Comparison of ENCODE assay signal across 12 cellular contexts in the genomic region with DNA sequence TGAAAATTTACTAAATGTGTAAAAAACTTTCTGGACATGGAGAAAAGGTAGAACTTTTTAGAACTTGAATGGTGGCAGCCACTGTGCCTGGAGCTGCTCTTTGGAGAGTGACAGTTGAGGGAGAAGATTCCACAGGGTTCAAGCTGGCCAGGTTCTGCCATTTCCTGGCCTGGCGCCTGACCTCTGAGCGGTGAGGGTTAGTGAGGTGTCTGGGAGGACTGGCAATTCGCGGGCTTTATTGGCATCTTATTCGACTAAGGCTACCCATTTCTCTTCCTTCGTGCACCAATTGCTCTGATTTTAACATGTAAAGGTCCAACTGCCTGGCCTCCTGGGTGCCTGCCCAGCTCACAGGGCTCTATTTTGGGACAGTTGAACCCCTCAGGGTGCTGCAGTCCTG. TPM values are rescaled to one million over a fixed set of nuclear protein-coding genes. Genes with fewer than 3 reads are reported as not detected.
DNase-seq lines count a peak whose midpoint lies in the region; ATAC-seq, FAIRE-seq and TF ChIP-seq lines count a peak whose summit lies in the region.
"Had no signal": no experiment of that assay in that cellular context is flagged by ENCODE, and none has a peak within 500 bp of the region (broad histone marks: within the 10 kb centered on the region; RNA-seq: fewer than 3 reads in every experiment).

No MANE protein-coding gene starts in this region.

- TF ChIP-seq CTCF in HCT116 (IDR thresholded peaks at IDR 0.05 in 2 of 3, conservative IDR thresholded peaks at IDR 0.05 in 1 of 3; ENCODE audit: borderline replicate concordance in 1 of 3, insufficient read depth in 1 of 3, low read depth in 2 of 3, low read length in 2 of 3) (no peak), astrocyte of the cerebellum (IDR thresholded peaks at IDR 0.05; ENCODE audit: low read depth, low read length, missing control alignments) (no peak), HepG2 (CRISPR knock-in tag; IDR thresholded peaks at IDR 0.05) (no peak)

- 93% methylated on average over 6 of the region's 6 CpGs for WGBS in HepG2 (ENCODE audit: low lambda C conversion rate)

- H3K27me3 ChIP-seq in HCT116 (ENCODE audit: insufficient read depth, low read length): no peaks in the 10 kb centered on the region
- peaks cover 5 to 24% of the 10 kb centered on the region in 2 experiments for H3K27me3 ChIP-seq in HepG2 (ENCODE audit: control insufficient read depth in 1 of 2, insufficient read depth in 2 of 2, low read length in 2 of 2)
- peaks cover 0 to 18% (median 0%) of the 10 kb centered on the region in 5 donors for H3K27me3 ChIP-seq in subcutaneous abdominal adipose tissue (ENCODE audit: control insufficient read depth in 5 of 5, insufficient read depth in 4 of 5, low read length in 5 of 5)

- no peak for FAIRE-seq in HepG2 (lab: Jason Lieb, UNC)
- FAIRE-seq: small intestine had no signal

- RAD21 ChIA-PET in HCT116 (lab: Charles Lee; ENCODE audit: low non-redundant PET in 1 of 2, low total read pairs in 2 of 2, uncharacterized antibody in 2 of 2, unreplicated experiment in 2 of 2): no interaction called here

- H3K79me2 ChIP-seq in HCT116 (ENCODE audit: insufficient read depth, low read length) (peaks cover 49% of the 10 kb centered on the region), HepG2 (ENCODE audit: insufficient read depth, low read length) (no peaks in the 10 kb centered on the region)

- CTCF ChIA-PET in HCT116 (lab: Charles Lee): no interaction called here
- CTCF ChIA-PET in HepG2 (lab: Yijun Ruan, JAX; ENCODE audit: low intra/inter-chr PET ratio, low total read pairs): no interaction called here

- TF ChIP-seq POLR2A in HCT116 (IDR thresholded peaks at IDR 0.05; ENCODE audit: borderline replicate concordance, extremely low read depth, insufficient read depth, insufficient read length): no peak
- TF ChIP-seq POLR2A in HepG2 (IDR thresholded peaks at IDR 0.05; ENCODE audit: insufficient read depth in 1 of 2, low read depth in 2 of 2, low read length in 2 of 2): no peak

- no peak overlapping the region for H3K9ac ChIP-seq in HCT116 (ENCODE audit: low read length)
- H3K9ac ChIP-seq in HepG2 (ENCODE audit: insufficient read depth, low read depth, low read length): no peak overlapping the region
- H3K9ac ChIP-seq in subcutaneous abdominal adipose tissue (ENCODE audit: low read length in 5 of 5): peak overlapping the region in 3 of 5 donors; percentile 11 to 89 (median 21)

- H3K4me1 ChIP-seq in HCT116 (ENCODE audit: control insufficient read depth in 1 of 2, insufficient read depth in 2 of 2, low read length in 2 of 2): peaks cover 9 to 67% of the 10 kb centered on the region in 2 experiments
- H3K4me1 ChIP-seq in HepG2 (ENCODE audit: insufficient read depth, low read length): peaks cover 70% of the 10 kb centered on the region
- peaks cover 11 to 92% (median 56%) of the 10 kb centered on the region in 5 donors for H3K4me1 ChIP-seq in subcutaneous abdominal adipose tissue (ENCODE audit: control insufficient read depth in 5 of 5, insufficient read depth in 5 of 5, low read length in 5 of 5)

- no peak overlapping the region for H2AFZ ChIP-seq in HCT116 (ENCODE audit: low read depth, low read length, poor library complexity, severe bottlenecking)
- H2AFZ ChIP-seq in HepG2 (ENCODE audit: low read length): no peak overlapping the region

- in situ Hi-C loops in astrocyte of the cerebellum (cut with HindIII; ENCODE audit: low sequenced_read_pairs): loop anchor here (25.0 kb wide), 1 partner anchor 102 kb away; no protein-coding TSS in a partner anchor
- in situ Hi-C loops in HepG2 (cut with HindIII; ENCODE audit: extremely low pct_ligation_motif_present, low pct_unique_long_range_greater_than_20kb): no loop called here

- BruUV-seq in HCT116 (replicated peaks; lab: Mats Ljungman, UMichigan) (no TSS peak), HepG2 (replicated peaks; lab: Mats Ljungman, UMichigan) (no TSS peak)

- H3K36me3 ChIP-seq in HCT116 (ENCODE audit: control insufficient read depth in 1 of 2, insufficient read depth in 2 of 2, low read length in 2 of 2) (peaks cover 26 to 48% of the 10 kb centered on the region in 2 experiments), HepG2 (replicated peaks in 1 of 2; ENCODE audit: control insufficient read depth in 1 of 2, insufficient read depth in 2 of 2, low read length in 2 of 2) (no peaks in the 10 kb centered on the region; a peak in 2 of 5 replicates), subcutaneous abdominal adipose tissue (ENCODE audit: control insufficient read depth in 5 of 5, insufficient read depth in 5 of 5, low read length in 5 of 5) (peaks cover 0 to 16% (median 0%) of the 10 kb centered on the region in 5 donors)

- intact Hi-C loops in HCT116 (cut with micrococcal nuclease) (no loop called here), HepG2 (cut with micrococcal nuclease; ENCODE audit: unreplicated experiment) (no loop called here)

- TF ChIP-seq EP300 in HepG2 (IDR thresholded peaks at IDR 0.05; ENCODE audit: low read depth in 2 of 2, low read length in 2 of 2) (no peak), HepG2 (CRISPR knock-in tag; IDR thresholded peaks at IDR 0.05; ENCODE audit: borderline replicate concordance) (no peak)

- DNase-seq in HCT116 (ENCODE audit: low read depth, low spot score) (no peak), astrocyte of the cerebellum (ENCODE audit: low read depth) (no peak), HepG2 (ENCODE audit: low spot score) (no peak), medulla oblongata (ENCODE audit: extremely low spot score) (no peak), pons (ENCODE audit: low spot score) (no peak), kidney glomerular epithelial cell (lab: John Stamatoyannopoulos, UW) (no peak), amniotic stem cell (lab: John Stamatoyannopoulos, UW) (no peak)
- DNase-seq: activated gamma-delta T cell treated with Interleukin-2 at 50 U/mL for 16 hours, Caco-2, NCI-H1694 treated with DMSO at 0.1 percent for 48 hours, small intestine had no signal

- ATAC-seq in HCT116: no peak
- ATAC-seq in HepG2: no peak

- TF ChIP-seq RAD21 in HCT116 (IDR thresholded peaks at IDR 0.05; ENCODE audit: low read depth) (no peak), HepG2 (CRISPR knock-in tag; IDR thresholded peaks at IDR 0.05) (no peak)

- H3K9me3 ChIP-seq in HCT116 (ENCODE audit: control insufficient read depth in 1 of 2, insufficient read depth in 1 of 2, low read depth in 1 of 2, low read length in 2 of 2) (no peaks in the 10 kb centered on the region), HepG2 (ENCODE audit: low read length) (no peaks in the 10 kb centered on the region), subcutaneous abdominal adipose tissue (ENCODE audit: control insufficient read depth in 5 of 5, low read length in 5 of 5) (no peaks in the 10 kb centered on the region)
- H3K9me3 ChIP-seq: Caco-2 had no signal

- no peak overlapping the region for H3K27ac ChIP-seq in HCT116 (ENCODE audit: low read depth, low read length)
- no peak overlapping the region for H3K27ac ChIP-seq in HepG2 (ENCODE audit: extremely low read length, insufficient read depth, low read length)
- peak overlapping the region; percentile 78 for H3K27ac ChIP-seq in subcutaneous abdominal adipose tissue (ENCODE audit: low read depth, low read length)

- H3K4me2 ChIP-seq in HCT116 (ENCODE audit: low read length): 0 out of 2 replicates have a peak overlapping the region, but pooled peaks have one; percentile 0
- H3K4me2 ChIP-seq in HepG2 (ENCODE audit: low read depth, low read length): peak overlapping the region; percentile 2; the same call in 1 of the 2 replicates

- H3K4me3 ChIP-seq in HCT116 (replicated peaks in 1 of 2; ENCODE audit: low read depth in 1 of 2, low read length in 2 of 2) (no peak overlapping the region), astrocyte of the cerebellum (ENCODE audit: low read depth, low read length) (peak overlapping the region; percentile 98), HepG2 (replicated peaks in 1 of 3; ENCODE audit: insufficient read depth in 1 of 3, low read depth in 2 of 3, low read length in 3 of 3) (no peak overlapping the region), subcutaneous abdominal adipose tissue (ENCODE audit: low read depth in 1 of 5, low read length in 5 of 5) (peak overlapping the region in 4 of 5 donors; percentile 42 to 86 (median 70))

- POLR2A ChIA-PET in HCT116 (lab: Charles Lee) (no interaction called here), HepG2 (lab: Yijun Ruan, JAX) (interaction anchor here (0.5 to 6.8 kb wide), 2 partner anchors 32 to 85 kb away, joined by 3 to 58 read pairs; no protein-coding TSS in a partner anchor)

- H4K20me1 ChIP-seq in HCT116 (ENCODE audit: insufficient read depth): no peaks in the 10 kb centered on the region
- H4K20me1 ChIP-seq in HepG2 (ENCODE audit: insufficient read depth, low read length): no peaks in the 10 kb centered on the region

- no peaks in the 10 kb centered on the region for H3K9me2 ChIP-seq in HCT116 (ENCODE audit: insufficient read depth)

RNA-seq across cellular contexts. Expression of a gene that starts 2.4 kb away (rescaled TPM):
- total RNA-seq in HCT116 (2021; ENCODE audit: unreplicated experiment) (13.4 TPM), HepG2 (2016; rRNA removed; fragmentation: Illumina TruSeq; extraction: Trizol) (1.3 and 1.4 TPM in 2 replicates)
- 14.6 and 18.0 TPM in 2 replicates for polyA plus RNA-seq in HCT116 (2012)
- 0.35 and 0.40 TPM in 2 replicates for total RNA-seq in HepG2 (2016; cell fraction: cytosol; rRNA removed; fragmentation: Illumina TruSeq; extraction: Trizol; ENCODE audit: low read depth)
- 1.1 and 1.4 TPM in 2 replicates for total RNA-seq in HepG2 (2016; cell fraction: insoluble cytoplasmic fraction; rRNA removed; fragmentation: Illumina TruSeq; extraction: Trizol)
- 0.68 and 1.4 TPM in 2 replicates for total RNA-seq in HepG2 (2016; cell fraction: membrane; rRNA removed; fragmentation: Illumina TruSeq; extraction: Trizol)
- 1.4 and 2.3 TPM in 2 replicates for total RNA-seq in HepG2 (2016; cell fraction: nucleus; rRNA removed; fragmentation: Illumina TruSeq; extraction: Trizol)
- 1.3 and 1.5 TPM in 2 replicates for polyA plus RNA-seq in HepG2 (2011; rRNA removed)
- polyA plus RNA-seq in HepG2 (2011; cell fraction: cytosol; rRNA removed): 0.35 and 0.76 TPM in 2 replicates
- polyA plus RNA-seq in HepG2 (2011; cell fraction: nucleus; rRNA removed): 3.0 and 3.7 TPM in 2 replicates
- polyA plus RNA-seq in HepG2 (2012): 1.5 and 1.6 TPM in 2 replicates
- polyA plus RNA-seq in HepG2 (2016; cell fraction: cytosol; fragmentation: Illumina TruSeq; extraction: Trizol; ENCODE audit: low read depth): 0.55 and 0.59 TPM in 2 replicates
- 2.2 and 3.6 TPM in 2 replicates for polyA plus RNA-seq in HepG2 (2016; cell fraction: insoluble cytoplasmic fraction; fragmentation: Illumina TruSeq; extraction: Trizol; ENCODE audit: low read depth)
- 0.93 and 1.2 TPM in 2 replicates for polyA plus RNA-seq in HepG2 (2016; cell fraction: membrane; fragmentation: Illumina TruSeq; extraction: Trizol; ENCODE audit: low read depth)
- 3.5 and 4.2 TPM in 2 replicates for polyA plus RNA-seq in HepG2 (2016; cell fraction: nucleus; fragmentation: Illumina TruSeq; extraction: Trizol; ENCODE audit: insufficient read depth, low read depth)
- polyA minus RNA-seq in HepG2 (2011; rRNA and poly(A)+ RNA removed; ENCODE audit: low replicate concordance): 1.4 and 7.4 TPM in 2 replicates
- polyA minus RNA-seq in HepG2 (2011; cell fraction: cytosol; rRNA and poly(A)+ RNA removed): 0.40 and 0.79 TPM in 2 replicates
- polyA minus RNA-seq in HepG2 (2011; cell fraction: nucleus; rRNA and poly(A)+ RNA removed): 0.77 and 1.6 TPM in 2 replicates

RNA-seq across cellular contexts. Expression of a gene that starts 49.0 kb away (rescaled TPM):
- total RNA-seq in HCT116 (2021; ENCODE audit: unreplicated experiment) (66.8 TPM), HepG2 (2016; rRNA removed; fragmentation: Illumina TruSeq; extraction: Trizol) (119 and 137 TPM in 2 replicates)
- 86.8 and 113 TPM in 2 replicates for polyA plus RNA-seq in HCT116 (2012)
- total RNA-seq in HepG2 (2016; cell fraction: cytosol; rRNA removed; fragmentation: Illumina TruSeq; extraction: Trizol; ENCODE audit: low read depth): 20.7 and 21.9 TPM in 2 replicates
- 117 and 134 TPM in 2 replicates for total RNA-seq in HepG2 (2016; cell fraction: insoluble cytoplasmic fraction; rRNA removed; fragmentation: Illumina TruSeq; extraction: Trizol)
- 58.2 and 60.7 TPM in 2 replicates for total RNA-seq in HepG2 (2016; cell fraction: membrane; rRNA removed; fragmentation: Illumina TruSeq; extraction: Trizol)
- 54.0 and 64.8 TPM in 2 replicates for total RNA-seq in HepG2 (2016; cell fraction: nucleus; rRNA removed; fragmentation: Illumina TruSeq; extraction: Trizol)
- polyA plus RNA-seq in HepG2 (2011; rRNA removed): 120 and 126 TPM in 2 replicates
- 177 and 201 TPM in 2 replicates for polyA plus RNA-seq in HepG2 (2011; cell fraction: cytosol; rRNA removed)
- polyA plus RNA-seq in HepG2 (2011; cell fraction: nucleus; rRNA removed): 108 and 112 TPM in 2 replicates
- 108 and 111 TPM in 2 replicates for polyA plus RNA-seq in HepG2 (2012)
- polyA plus RNA-seq in HepG2 (2016; cell fraction: cytosol; fragmentation: Illumina TruSeq; extraction: Trizol; ENCODE audit: low read depth): 27.1 and 29.4 TPM in 2 replicates
- polyA plus RNA-seq in HepG2 (2016; cell fraction: insoluble cytoplasmic fraction; fragmentation: Illumina TruSeq; extraction: Trizol; ENCODE audit: low read depth): 140 and 169 TPM in 2 replicates
- 33.3 and 36.2 TPM in 2 replicates for polyA plus RNA-seq in HepG2 (2016; cell fraction: membrane; fragmentation: Illumina TruSeq; extraction: Trizol; ENCODE audit: low read depth)
- 104 and 116 TPM in 2 replicates for polyA plus RNA-seq in HepG2 (2016; cell fraction: nucleus; fragmentation: Illumina TruSeq; extraction: Trizol; ENCODE audit: insufficient read depth, low read depth)
- polyA minus RNA-seq in HepG2 (2011; rRNA and poly(A)+ RNA removed; ENCODE audit: low replicate concordance): 71.3 and 124 TPM in 2 replicates
- 93.0 and 100 TPM in 2 replicates for polyA minus RNA-seq in HepG2 (2011; cell fraction: cytosol; rRNA and poly(A)+ RNA removed)
- 73.1 and 76.2 TPM in 2 replicates for polyA minus RNA-seq in HepG2 (2011; cell fraction: nucleus; rRNA and poly(A)+ RNA removed)

Comparison
In these comparisons a context has a peak if more than half of its experiments do, and no peak if none do; other contexts are left out.
1. H3K4me3 ChIP-seq: peak in astrocyte of the cerebellum (single experiment) and subcutaneous abdominal adipose tissue (4 of 5); none in HCT116 (0 of 2) and HepG2 (0 of 3).
2. H3K9ac ChIP-seq: peak in subcutaneous abdominal adipose tissue (3 of 5); none in HCT116 (single experiment) and HepG2 (single experiment).